ENCODE assay signal across 1 cellular context in the genomic region with DNA sequence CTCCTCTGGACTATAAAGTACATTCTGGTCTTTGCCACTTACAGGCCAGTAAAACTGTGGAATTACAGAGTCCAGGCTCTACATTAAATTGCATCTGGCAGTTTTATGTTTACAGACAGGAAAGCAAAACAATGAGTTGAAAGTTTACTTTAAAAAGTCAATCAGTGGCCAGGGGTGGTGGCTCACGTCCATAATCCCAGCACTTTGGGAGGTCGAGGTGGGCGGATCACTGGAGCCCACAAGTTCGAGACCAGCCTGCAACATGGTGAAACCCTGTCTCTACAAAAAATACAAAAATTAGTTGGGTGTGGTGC.
TF ChIP-seq lines count a peak whose summit lies in the region.

No MANE protein-coding gene starts in this region.

TF ChIP-seq in A549, 52 proteins besides CTCF, POLR2A, EP300 and RAD21:
- TF ChIP-seq SMC3 (IDR thresholded peaks at IDR 0.05) (no peak), JUNB (IDR thresholded peaks at IDR 0.05) (no peak), JUN (IDR thresholded peaks at IDR 0.05) (peak in 1 of 2 experiments; percentile 8; a peak in 1 of 5 replicates)
